21 cellular contexts compared by ENCODE assay signal in genomic region chr16:83403751-83404150, GRCh38.
DNase-seq lines count a peak whose midpoint lies in the region; ATAC-seq and TF ChIP-seq lines count a peak whose summit lies in the region.
"Had no signal": no experiment of that assay in that cellular context is flagged by ENCODE, and none has a peak within 500 bp of the region (broad histone marks: within the 10 kb centered on the region; RNA-seq: fewer than 3 reads in every experiment).

No MANE protein-coding gene starts in this region.

- peaks cover 7% of the 10 kb centered on the region for H3K27me3 Mint-ChIP-seq in type B pancreatic cell
- H3K27me3 Mint-ChIP-seq: activated CD8-positive, alpha-beta memory T cell treated with anti-CD3 and anti-CD28 coated beads, Interleukin-2, amount 10 ng/mL, durations not matched to agents 7 days and 5 days had no signal

- H3K27me3 ChIP-seq in SK-N-SH (ENCODE audit: insufficient read depth), result no peaks in the 10 kb centered on the region
- no peaks in the 10 kb centered on the region for H3K27me3 ChIP-seq in osteoblast (ENCODE audit: insufficient read depth, low read length)
- peaks cover 0 to 8% (median 0%) of the 10 kb centered on the region in 4 donors for H3K27me3 ChIP-seq in esophagus muscularis mucosa
- H3K27me3 ChIP-seq: BLaER1 treated with 17β-estradiol and CSF1 and Interleukin-3, amounts not matched to agents 10 nM and 100 nM; colonic mucosa; heart right ventricle; SJCRH30; tibial artery had no signal

- peaks cover 12% of the 10 kb centered on the region for H3K4me1 Mint-ChIP-seq in type B pancreatic cell (ENCODE audit: unreplicated experiment)
- H3K4me1 Mint-ChIP-seq: activated CD8-positive, alpha-beta memory T cell treated with anti-CD3 and anti-CD28 coated beads, Interleukin-2, amount 10 ng/mL, durations not matched to agents 7 days and 5 days; stimulated activated memory B cell treated with anti-CD40 and anti-IgM and Interleukin-4, amounts not matched to agents 10 μg/mL and 1 μg/mL and 100 μg/mL, for 72 hours had no signal

- H3K79me2 ChIP-seq in SK-N-SH (ENCODE audit: insufficient read depth), result no peaks in the 10 kb centered on the region
- H3K79me2 ChIP-seq in osteoblast (ENCODE audit: insufficient read depth, low read length), result no peaks in the 10 kb centered on the region

- no peaks in the 10 kb centered on the region for H3K9me2 ChIP-seq in SK-N-SH

- TF ChIP-seq EP300 in SK-N-SH (IDR thresholded peaks at IDR 0.05; ENCODE audit: borderline replicate concordance in 1 of 2, low read depth in 1 of 2, low read length in 1 of 2) (peak in 1 of 2 experiments; percentile 88; a peak in 3 of 4 replicates), esophagus muscularis mucosa (IDR thresholded peaks at IDR 0.05) (no peak)

- peak; percentile 52 for DNase-seq in GM04504 (ENCODE audit: low read depth)
- no peak for DNase-seq in SK-N-SH
- peak; percentile 38 for DNase-seq in osteoblast (ENCODE audit: insufficient read length, low spot score, missing footprints)
- no peak for DNase-seq in HuH-7.5 (ENCODE audit: low spot score)
- no peak for DNase-seq in esophagus muscularis mucosa (ENCODE audit: extremely low spot score)
- DNase-seq in type B pancreatic cell (ENCODE audit: extremely low spot score, unreplicated experiment), result no peak
- DNase-seq: activated CD4-positive, alpha-beta T cell treated with anti-CD3 and anti-CD28 coated beads for 1 hour; activated CD8-positive, alpha-beta memory T cell treated with anti-CD3 and anti-CD28 coated beads, Interleukin-2, amount 10 ng/mL, durations not matched to agents 7 days and 5 days; amniotic stem cell; colonic mucosa; heart right ventricle; islet precursor cell; mesendoderm; NCI-H510A; SJCRH30; tibial artery had no signal

- no peak for TF ChIP-seq RAD21 in SK-N-SH (IDR thresholded peaks at IDR 0.05; ENCODE audit: low read length)

- H3K27ac Mint-ChIP-seq in type B pancreatic cell, result no peak overlapping the region
- H3K27ac Mint-ChIP-seq: activated CD8-positive, alpha-beta memory T cell treated with anti-CD3 and anti-CD28 coated beads, Interleukin-2, amount 10 ng/mL, durations not matched to agents 7 days and 5 days; activated T-helper 2 cell treated with anti-CD3 and anti-CD28 coated beads, Interferon-gamma antibody, Interleukin-2, Interleukin-4, amounts not matched to agents 10 μg/mL and 5 μg/mL and 100 μg/mL, durations not matched to agents 14 hours and 24 hours and 36 hours; stimulated activated memory B cell treated with anti-CD40 and anti-IgM and Interleukin-4, amounts not matched to agents 10 μg/mL and 1 μg/mL and 100 μg/mL, for 72 hours had no signal

- POLR2A ChIA-PET in SK-N-SH (lab: Yijun Ruan, JAX), result no interaction called here

- 9% methylated on average over 2 of the region's 2 CpGs for WGBS in SK-N-SH (ENCODE audit: low lambda C conversion rate)
- WGBS in esophagus muscularis mucosa, result 79% methylated on average over 2 of the region's 2 CpGs

- H3K9me3 Mint-ChIP-seq in type B pancreatic cell, result no peaks in the 10 kb centered on the region
- H3K9me3 Mint-ChIP-seq: stimulated activated memory B cell treated with anti-CD40 and anti-IgM and Interleukin-4, amounts not matched to agents 10 μg/mL and 1 μg/mL and 100 μg/mL, for 72 hours had no signal

- H3K9ac ChIP-seq in SK-N-SH, result peak overlapping the region; percentile 37; the same call in 1 of the 2 replicates
- H3K9ac ChIP-seq: BLaER1 treated with 17β-estradiol and CSF1 and Interleukin-3, amounts not matched to agents 10 nM and 100 nM had no signal

- 0 out of 4 replicates have a peak, but pooled peaks cover 0 to 5% of the 10 kb centered on the region in 2 experiments for H3K4me1 ChIP-seq in SK-N-SH (ENCODE audit: control insufficient read depth in 1 of 2, insufficient read depth in 2 of 2, low read depth in 1 of 2, low read length in 1 of 2)
- peaks cover 23% of the 10 kb centered on the region for H3K4me1 ChIP-seq in osteoblast (ENCODE audit: insufficient read depth, low read length)
- no peaks in the 10 kb centered on the region for H3K4me1 ChIP-seq in esophagus muscularis mucosa
- H3K4me1 ChIP-seq: colonic mucosa, heart right ventricle had no signal

- H3K27ac ChIP-seq in SK-N-SH (ENCODE audit: low read depth in 2 of 2, low read length in 1 of 2) (peak overlapping the region; percentile 12 to 89; a peak in 3 of 4 replicates), osteoblast (ENCODE audit: low read depth, low read length) (peak overlapping the region; percentile 70), esophagus muscularis mucosa (replicated peaks in 1 of 4) (no peak overlapping the region)
- H3K27ac ChIP-seq: BLaER1 treated with 17β-estradiol and CSF1 and Interleukin-3, amounts not matched to agents 10 nM and 100 nM; colonic mucosa; heart right ventricle; tibial artery had no signal

- no peak overlapping the region for H3K4me3 Mint-ChIP-seq in type B pancreatic cell
- H3K4me3 Mint-ChIP-seq: activated CD8-positive, alpha-beta memory T cell treated with anti-CD3 and anti-CD28 coated beads, Interleukin-2, amount 10 ng/mL, durations not matched to agents 7 days and 5 days; stimulated activated memory B cell treated with anti-CD40 and anti-IgM and Interleukin-4, amounts not matched to agents 10 μg/mL and 1 μg/mL and 100 μg/mL, for 72 hours had no signal

- H3K4me2 ChIP-seq in SK-N-SH (peak overlapping the region; percentile 30; the same call in 1 of the 2 replicates), osteoblast (ENCODE audit: insufficient read depth, low read length) (peak overlapping the region; percentile 49)

- H3K36me3 ChIP-seq in SK-N-SH (replicated peaks in 1 of 2; ENCODE audit: control insufficient read depth in 1 of 2, insufficient read depth in 2 of 2, low read length in 1 of 2), result no peaks in the 10 kb centered on the region
- no peaks in the 10 kb centered on the region for H3K36me3 ChIP-seq in osteoblast (ENCODE audit: insufficient read depth, low read length)
- no peaks in the 10 kb centered on the region for H3K36me3 ChIP-seq in esophagus muscularis mucosa
- H3K36me3 ChIP-seq: BLaER1 treated with 17β-estradiol and CSF1 and Interleukin-3, amounts not matched to agents 10 nM and 100 nM; colonic mucosa; heart right ventricle; SJCRH30; tibial artery had no signal

- H3K4me3 ChIP-seq in SK-N-SH (ENCODE audit: low read depth in 2 of 2, low read length in 1 of 2), result no peak overlapping the region
- H3K4me3 ChIP-seq in osteoblast (ENCODE audit: insufficient read depth, low read length), result no peak overlapping the region
- no peak overlapping the region for H3K4me3 ChIP-seq in esophagus muscularis mucosa
- H3K4me3 ChIP-seq: BLaER1 treated with 17β-estradiol and CSF1 and Interleukin-3, amounts not matched to agents 10 nM and 100 nM; colonic mucosa; heart right ventricle; SJCRH30; tibial artery had no signal

- intact Hi-C loops in esophagus muscularis mucosa (cut with DNase I), result no loop called here

- TF ChIP-seq CTCF in SK-N-SH (IDR thresholded peaks at IDR 0.05), result no peak
- TF ChIP-seq CTCF in osteoblast (IDR thresholded peaks at IDR 0.05; ENCODE audit: extremely low read depth, low read depth, low read length), result no peak
- no peak for TF ChIP-seq CTCF in esophagus muscularis mucosa (IDR thresholded peaks at IDR 0.05)
- TF ChIP-seq CTCF in type B pancreatic cell (conservative IDR thresholded peaks at IDR 0.05), result no peak

- no peaks in the 10 kb centered on the region for H3K9me3 ChIP-seq in SK-N-SH
- H3K9me3 ChIP-seq in osteoblast (ENCODE audit: low read depth, low read length), result no peaks in the 10 kb centered on the region
- H3K9me3 ChIP-seq in esophagus muscularis mucosa, result no peaks in the 10 kb centered on the region
- H3K9me3 ChIP-seq: BLaER1 treated with 17β-estradiol and CSF1 and Interleukin-3, amounts not matched to agents 10 nM and 100 nM; colonic mucosa; SJCRH30; tibial artery had no signal

- no peaks in the 10 kb centered on the region for H3K36me3 Mint-ChIP-seq in type B pancreatic cell
- H3K36me3 Mint-ChIP-seq: activated CD8-positive, alpha-beta memory T cell treated with anti-CD3 and anti-CD28 coated beads, Interleukin-2, amount 10 ng/mL, durations not matched to agents 7 days and 5 days; stimulated activated memory B cell treated with anti-CD40 and anti-IgM and Interleukin-4, amounts not matched to agents 10 μg/mL and 1 μg/mL and 100 μg/mL, for 72 hours had no signal

- no peak for TF ChIP-seq POLR2A in esophagus muscularis mucosa (IDR thresholded peaks at IDR 0.05; ENCODE audit: low read depth)

- H4K20me1 ChIP-seq in SK-N-SH (ENCODE audit: insufficient read depth) (no peaks in the 10 kb centered on the region), osteoblast (ENCODE audit: insufficient read depth, low read length) (no peaks in the 10 kb centered on the region)
- H4K20me1 ChIP-seq: BLaER1 treated with 17β-estradiol and CSF1 and Interleukin-3, amounts not matched to agents 10 nM and 100 nM had no signal

- H3F3A ChIP-seq in SK-N-SH (replicated peaks; ENCODE audit: insufficient read depth), result peaks cover 36% of the 10 kb centered on the region

- CTCF ChIA-PET in SK-N-SH (lab: Yijun Ruan, JAX), result no interaction called here

- ATAC-seq in esophagus mucosa (peak; percentile 48), HG03159 (IDR thresholded peaks at IDR 0.05; ENCODE audit: unreplicated experiment) (no peak)
- ATAC-seq: activated CD8-positive, alpha-beta memory T cell treated with anti-CD3 and anti-CD28 coated beads, Interleukin-2, amount 10 ng/mL, durations not matched to agents 7 days and 5 days; heart right ventricle; stimulated activated memory B cell treated with anti-CD40 and anti-IgM and Interleukin-4, amounts not matched to agents 10 μg/mL and 1 μg/mL and 100 μg/mL, for 72 hours had no signal

- H2AFZ ChIP-seq in SK-N-SH (ENCODE audit: low read depth) (peak overlapping the region; percentile 3; the same call in 1 of the 2 replicates), osteoblast (ENCODE audit: low read length) (no peak overlapping the region)

TF ChIP-seq in SK-N-SH, 30 proteins besides CTCF, POLR2A, EP300 and RAD21 (continues in another document):
- TF ChIP-seq MEF2A (IDR thresholded peaks at IDR 0.05; ENCODE audit: borderline replicate concordance, low read depth), result no peak
- TF ChIP-seq TCF12 (IDR thresholded peaks at IDR 0.05), result peak; percentile 80
- no peak for TF ChIP-seq YY1 (IDR thresholded peaks at IDR 0.05; ENCODE audit: low read depth)
- no peak for TF ChIP-seq GATA2 (CRISPR knock-in tag; IDR thresholded peaks at IDR 0.05)
- TF ChIP-seq, protein P1, sequence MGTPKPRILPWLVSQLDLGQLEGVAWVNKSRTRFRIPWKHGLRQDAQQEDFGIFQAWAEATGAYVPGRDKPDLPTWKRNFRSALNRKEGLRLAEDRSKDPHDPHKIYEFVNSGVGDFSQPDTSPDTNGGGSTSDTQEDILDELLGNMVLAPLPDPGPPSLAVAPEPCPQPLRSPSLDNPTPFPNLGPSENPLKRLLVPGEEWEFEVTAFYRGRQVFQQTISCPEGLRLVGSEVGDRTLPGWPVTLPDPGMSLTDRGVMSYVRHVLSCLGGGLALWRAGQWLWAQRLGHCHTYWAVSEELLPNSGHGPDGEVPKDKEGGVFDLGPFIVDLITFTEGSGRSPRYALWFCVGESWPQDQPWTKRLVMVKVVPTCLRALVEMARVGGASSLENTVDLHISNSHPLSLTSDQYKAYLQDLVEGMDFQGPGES (IDR thresholded peaks at IDR 0.05; ENCODE audit: low read depth, low read length), result no peak
- no peak for TF ChIP-seq CHD2 (IDR thresholded peaks at IDR 0.05; ENCODE audit: low read length, partially characterized antibody)
- peak; percentile 88 for TF ChIP-seq FOSL2 (IDR thresholded peaks at IDR 0.05; ENCODE audit: borderline replicate concordance, low read depth)

Comparison
In these comparisons a context has a peak if more than half of its experiments do, and no peak if none do; other contexts are left out.
1. DNase-seq: peak in GM04504 (single experiment) and osteoblast (single experiment); none in SK-N-SH (single experiment), HuH-7.5 (single experiment), esophagus muscularis mucosa (single experiment) and type B pancreatic cell (single experiment).
2. H3K27ac ChIP-seq: peak in SK-N-SH (2 of 2) and osteoblast (single experiment); none in esophagus muscularis mucosa (0 of 4).